ENCODE assay signal across 1 cellular context in genomic region chr7:22786290-22786932, GRCh38.
TF ChIP-seq lines count a peak whose summit lies in the region.

No MANE protein-coding gene starts in this region.

TF ChIP-seq in HepG2, 621 proteins besides CTCF, POLR2A, EP300 and RAD21 (continued from another document):
- TF ChIP-seq ELK4 (CRISPR knock-in tag; IDR thresholded peaks at IDR 0.05; ENCODE audit: borderline replicate concordance) (no peak), PAXIP1 (CRISPR knock-in tag; conservative IDR thresholded peaks at IDR 0.05) (peak; percentile 99), CREB1 (IDR thresholded peaks at IDR 0.05) (no peak), CREB1 (CRISPR knock-in tag; IDR thresholded peaks at IDR 0.05) (peak; percentile 70; the same call in 1 of the 2 replicates), CEBPG (CRISPR knock-in tag; IDR thresholded peaks at IDR 0.05) (peak; percentile 36; the same call in 1 of the 2 replicates), YEATS4 (CRISPR knock-in tag; IDR thresholded peaks at IDR 0.05; ENCODE audit: borderline replicate concordance) (no peak), GATAD1 (CRISPR knock-in tag; IDR thresholded peaks at IDR 0.05) (peak; percentile 70; the same call in 1 of the 2 replicates), BRD4 (CRISPR knock-in tag; IDR thresholded peaks at IDR 0.05) (no peak), ZNF335 (CRISPR knock-in tag; IDR thresholded peaks at IDR 0.05) (0 out of 2 replicates have a peak, but pooled peaks have one; percentile 35), MAZ (IDR thresholded peaks at IDR 0.05; ENCODE audit: borderline replicate concordance, low read depth, low read length) (no peak), MAZ (CRISPR knock-in tag; IDR thresholded peaks at IDR 0.05; ENCODE audit: low read depth) (no peak), MXI1 (IDR thresholded peaks at IDR 0.05; ENCODE audit: borderline replicate concordance, low read depth, low read length) (peak; percentile 38; the same call in 1 of the 3 replicates), GPN1 (CRISPR knock-in tag; IDR thresholded peaks at IDR 0.05; ENCODE audit: borderline replicate concordance) (no peak), ZNF460 (CRISPR knock-in tag; IDR thresholded peaks at IDR 0.05; ENCODE audit: borderline replicate concordance) (no peak), ZNF383 (CRISPR knock-in tag; IDR thresholded peaks at IDR 0.05; ENCODE audit: borderline replicate concordance) (no peak), HDAC1 (CRISPR knock-in tag; IDR thresholded peaks at IDR 0.05) (peak; percentile 84), HOXA3 (CRISPR knock-in tag; IDR thresholded peaks at IDR 0.05) (peak; percentile 73; the same call in 1 of the 2 replicates), ZNF230 (CRISPR knock-in tag; IDR thresholded peaks at IDR 0.05) (peak; percentile 57; the same call in 1 of the 2 replicates), GATA4 (IDR thresholded peaks at IDR 0.05; ENCODE audit: borderline replicate concordance, low read depth) (peak; percentile 93; the same call in 1 of the 2 replicates), ZMYM4 (CRISPR knock-in tag; IDR thresholded peaks at IDR 0.05) (peak; percentile 96), POLR2G (IDR thresholded peaks at IDR 0.05; ENCODE audit: low read depth, low read length) (no peak), YEATS2 (CRISPR knock-in tag; IDR thresholded peaks at IDR 0.05; ENCODE audit: borderline replicate concordance) (no peak; the same call in 1 of the 2 replicates), IKZF5 (CRISPR knock-in tag; IDR thresholded peaks at IDR 0.05) (peak; percentile 89), RFXAP (CRISPR knock-in tag; IDR thresholded peaks at IDR 0.05; ENCODE audit: borderline replicate concordance) (0 out of 2 replicates have a peak, but pooled peaks have one; percentile 28), ZNF234 (CRISPR knock-in tag; conservative IDR thresholded peaks at IDR 0.05) (no peak)
- TF ChIP-seq, protein P1, sequence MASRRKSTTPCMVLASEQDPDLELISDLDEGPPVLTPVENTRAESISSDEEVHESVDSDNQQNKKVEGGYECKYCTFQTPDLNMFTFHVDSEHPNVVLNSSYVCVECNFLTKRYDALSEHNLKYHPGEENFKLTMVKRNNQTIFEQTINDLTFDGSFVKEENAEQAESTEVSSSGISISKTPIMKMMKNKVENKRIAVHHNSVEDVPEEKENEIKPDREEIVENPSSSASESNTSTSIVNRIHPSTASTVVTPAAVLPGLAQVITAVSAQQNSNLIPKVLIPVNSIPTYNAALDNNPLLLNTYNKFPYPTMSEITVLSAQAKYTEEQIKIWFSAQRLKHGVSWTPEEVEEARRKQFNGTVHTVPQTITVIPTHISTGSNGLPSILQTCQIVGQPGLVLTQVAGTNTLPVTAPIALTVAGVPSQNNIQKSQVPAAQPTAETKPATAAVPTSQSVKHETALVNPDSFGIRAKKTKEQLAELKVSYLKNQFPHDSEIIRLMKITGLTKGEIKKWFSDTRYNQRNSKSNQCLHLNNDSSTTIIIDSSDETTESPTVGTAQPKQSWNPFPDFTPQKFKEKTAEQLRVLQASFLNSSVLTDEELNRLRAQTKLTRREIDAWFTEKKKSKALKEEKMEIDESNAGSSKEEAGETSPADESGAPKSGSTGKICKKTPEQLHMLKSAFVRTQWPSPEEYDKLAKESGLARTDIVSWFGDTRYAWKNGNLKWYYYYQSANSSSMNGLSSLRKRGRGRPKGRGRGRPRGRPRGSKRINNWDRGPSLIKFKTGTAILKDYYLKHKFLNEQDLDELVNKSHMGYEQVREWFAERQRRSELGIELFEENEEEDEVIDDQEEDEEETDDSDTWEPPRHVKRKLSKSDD (CRISPR knock-in tag; IDR thresholded peaks at IDR 0.05; ENCODE audit: low read depth): peak; percentile 77; the same call in 1 of the 2 replicates
- TF ChIP-seq, protein P2, sequence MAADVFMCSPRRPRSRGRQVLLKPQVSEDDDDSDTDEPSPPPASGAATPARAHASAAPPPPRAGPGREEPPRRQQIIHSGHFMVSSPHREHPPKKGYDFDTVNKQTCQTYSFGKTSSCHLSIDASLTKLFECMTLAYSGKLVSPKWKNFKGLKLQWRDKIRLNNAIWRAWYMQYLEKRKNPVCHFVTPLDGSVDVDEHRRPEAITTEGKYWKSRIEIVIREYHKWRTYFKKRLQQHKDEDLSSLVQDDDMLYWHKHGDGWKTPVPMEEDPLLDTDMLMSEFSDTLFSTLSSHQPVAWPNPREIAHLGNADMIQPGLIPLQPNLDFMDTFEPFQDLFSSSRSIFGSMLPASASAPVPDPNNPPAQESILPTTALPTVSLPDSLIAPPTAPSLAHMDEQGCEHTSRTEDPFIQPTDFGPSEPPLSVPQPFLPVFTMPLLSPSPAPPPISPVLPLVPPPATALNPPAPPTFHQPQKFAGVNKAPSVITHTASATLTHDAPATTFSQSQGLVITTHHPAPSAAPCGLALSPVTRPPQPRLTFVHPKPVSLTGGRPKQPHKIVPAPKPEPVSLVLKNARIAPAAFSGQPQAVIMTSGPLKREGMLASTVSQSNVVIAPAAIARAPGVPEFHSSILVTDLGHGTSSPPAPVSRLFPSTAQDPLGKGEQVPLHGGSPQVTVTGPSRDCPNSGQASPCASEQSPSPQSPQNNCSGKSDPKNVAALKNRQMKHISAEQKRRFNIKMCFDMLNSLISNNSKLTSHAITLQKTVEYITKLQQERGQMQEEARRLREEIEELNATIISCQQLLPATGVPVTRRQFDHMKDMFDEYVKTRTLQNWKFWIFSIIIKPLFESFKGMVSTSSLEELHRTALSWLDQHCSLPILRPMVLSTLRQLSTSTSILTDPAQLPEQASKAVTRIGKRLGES (CRISPR knock-in tag; IDR thresholded peaks at IDR 0.05; ENCODE audit: borderline replicate concordance): no peak
- TF ChIP-seq, protein P3, sequence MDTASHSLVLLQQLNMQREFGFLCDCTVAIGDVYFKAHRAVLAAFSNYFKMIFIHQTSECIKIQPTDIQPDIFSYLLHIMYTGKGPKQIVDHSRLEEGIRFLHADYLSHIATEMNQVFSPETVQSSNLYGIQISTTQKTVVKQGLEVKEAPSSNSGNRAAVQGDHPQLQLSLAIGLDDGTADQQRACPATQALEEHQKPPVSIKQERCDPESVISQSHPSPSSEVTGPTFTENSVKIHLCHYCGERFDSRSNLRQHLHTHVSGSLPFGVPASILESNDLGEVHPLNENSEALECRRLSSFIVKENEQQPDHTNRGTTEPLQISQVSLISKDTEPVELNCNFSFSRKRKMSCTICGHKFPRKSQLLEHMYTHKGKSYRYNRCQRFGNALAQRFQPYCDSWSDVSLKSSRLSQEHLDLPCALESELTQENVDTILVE (CRISPR knock-in tag; IDR thresholded peaks at IDR 0.05): 0 out of 2 replicates have a peak, but pooled peaks have one; percentile 26
- TF ChIP-seq, protein P4, sequence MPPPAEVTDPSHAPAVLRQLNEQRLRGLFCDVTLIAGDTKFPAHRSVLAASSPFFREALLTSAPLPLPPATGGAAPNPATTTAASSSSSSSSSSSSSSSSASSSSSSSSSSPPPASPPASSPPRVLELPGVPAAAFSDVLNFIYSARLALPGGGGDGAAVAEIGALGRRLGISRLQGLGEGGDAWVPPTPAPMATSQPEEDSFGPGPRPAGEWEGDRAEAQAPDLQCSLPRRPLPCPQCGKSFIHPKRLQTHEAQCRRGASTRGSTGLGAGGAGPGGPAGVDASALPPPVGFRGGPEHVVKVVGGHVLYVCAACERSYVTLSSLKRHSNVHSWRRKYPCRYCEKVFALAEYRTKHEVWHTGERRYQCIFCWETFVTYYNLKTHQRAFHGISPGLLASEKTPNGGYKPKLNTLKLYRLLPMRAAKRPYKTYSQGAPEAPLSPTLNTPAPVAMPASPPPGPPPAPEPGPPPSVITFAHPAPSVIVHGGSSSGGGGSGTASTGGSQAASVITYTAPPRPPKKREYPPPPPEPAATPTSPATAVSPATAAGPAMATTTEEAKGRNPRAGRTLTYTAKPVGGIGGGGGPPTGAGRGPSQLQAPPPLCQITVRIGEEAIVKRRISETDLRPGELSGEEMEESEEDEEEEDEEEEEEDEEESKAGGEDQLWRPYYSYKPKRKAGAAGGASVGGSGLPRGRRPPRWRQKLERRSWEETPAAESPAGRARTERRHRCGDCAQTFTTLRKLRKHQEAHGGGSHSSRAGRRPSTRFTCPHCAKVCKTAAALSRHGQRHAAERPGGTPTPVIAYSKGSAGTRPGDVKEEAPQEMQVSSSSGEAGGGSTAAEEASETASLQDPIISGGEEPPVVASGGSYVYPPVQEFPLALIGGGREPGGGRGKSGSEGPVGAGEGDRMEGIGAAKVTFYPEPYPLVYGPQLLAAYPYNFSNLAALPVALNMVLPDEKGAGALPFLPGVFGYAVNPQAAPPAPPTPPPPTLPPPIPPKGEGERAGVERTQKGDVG (CRISPR knock-in tag; IDR thresholded peaks at IDR 0.05; ENCODE audit: borderline replicate concordance): peak; percentile 76; the same call in 1 of the 2 replicates
- TF ChIP-seq, protein P5, sequence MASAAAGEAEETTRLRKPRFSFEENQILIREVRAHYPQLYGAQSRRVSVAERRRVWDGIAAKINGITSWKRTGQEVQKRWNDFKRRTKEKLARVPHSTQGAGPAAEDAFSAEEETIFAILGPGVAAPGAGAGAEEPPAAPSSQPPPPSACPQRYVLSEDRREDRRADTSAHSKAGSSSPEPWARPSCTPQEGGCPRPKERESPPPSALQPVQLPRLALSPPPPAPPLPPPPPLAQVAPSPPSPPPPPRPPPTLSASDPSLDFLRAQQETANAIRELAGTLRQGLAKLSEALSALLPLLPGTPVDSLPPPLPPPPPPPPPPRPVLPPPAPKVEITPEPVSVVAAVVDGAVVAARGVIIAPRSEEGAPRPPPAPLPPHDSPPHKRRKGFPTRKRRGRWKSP (CRISPR knock-in tag; IDR thresholded peaks at IDR 0.05): 0 out of 2 replicates have a peak, but pooled peaks have one; percentile 53
